ENCODE assay signal across 8 cellular contexts in the genomic region with DNA sequence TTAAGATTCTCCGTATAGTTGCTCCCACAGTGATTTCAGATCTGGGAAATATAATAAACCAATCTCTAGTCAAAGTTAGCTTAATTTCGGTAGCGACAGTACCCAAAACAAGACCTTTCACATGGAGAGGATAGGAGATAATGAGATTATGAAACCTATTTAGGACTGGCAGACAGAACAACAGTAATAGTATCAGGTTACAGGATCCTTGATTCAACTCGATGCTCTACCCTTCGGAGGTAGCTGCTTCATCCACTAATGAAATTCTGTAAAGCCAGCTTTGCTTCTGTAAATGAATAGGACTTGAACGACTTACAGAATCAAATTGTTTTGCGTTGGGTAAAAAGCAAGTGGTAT. TPM values are rescaled to one million over a fixed set of nuclear protein-coding genes. Genes with fewer than 3 reads are reported as not detected.
DNase-seq lines count a peak whose midpoint lies in the region; ATAC-seq and TF ChIP-seq lines count a peak whose summit lies in the region.

No MANE protein-coding gene starts in this region.

- H3K27ac ChIP-seq in breast epithelium (peak overlapping the region; percentile 87 to 99), aorta (ENCODE audit: low read depth in 1 of 2, low read length in 2 of 2) (no peak overlapping the region)

- DNase-seq in NCI-H2107 treated with DMSO at 0.1 percent for 48 hours (lab: John Stamatoyannopoulos, UW; ENCODE audit: unreplicated experiment) (peak; percentile 87), NCI-H2107 (lab: John Stamatoyannopoulos, UW) (no peak), NCI-H82 treated with DMSO at 0.1 percent for 48 hours (lab: John Stamatoyannopoulos, UW; ENCODE audit: unreplicated experiment) (peak; percentile 96), breast epithelium (ENCODE audit: low spot score in 2 of 2) (no peak), memory B cell (ENCODE audit: low spot score in 2 of 2) (no peak), aorta (no peak), NCI-H446 treated with DMSO at 0.1 percent for 48 hours (lab: John Stamatoyannopoulos, UW) (no peak)

- peak overlapping the region; percentile 97 for H3K4me3 Mint-ChIP-seq in memory B cell

- 1% methylated on average over 7 of the region's 7 CpGs for WGBS in aorta, 2 donors

- H3K4me3 ChIP-seq in breast epithelium (peak overlapping the region; percentile 83 to 98 (median 96)), aorta (ENCODE audit: low read length in 2 of 2) (peak overlapping the region; percentile 75 to 90)

- no peaks in the 10 kb centered on the region for H3K27me3 ChIP-seq in breast epithelium
- H3K27me3 ChIP-seq in aorta (ENCODE audit: control insufficient read depth in 1 of 2, insufficient read depth in 2 of 2, low read length in 1 of 2), result no peaks in the 10 kb centered on the region

- peaks cover 0 to 9% of the 10 kb centered on the region in 2 donors for H3K4me1 ChIP-seq in breast epithelium
- H3K4me1 ChIP-seq in aorta (ENCODE audit: control insufficient read depth in 1 of 2, insufficient read depth in 2 of 2, low read length in 2 of 2), result no peaks in the 10 kb centered on the region

- no peaks in the 10 kb centered on the region for H3K9me3 Mint-ChIP-seq in memory B cell

- H3K27me3 Mint-ChIP-seq in memory B cell, result no peaks in the 10 kb centered on the region

- peak overlapping the region; percentile 94 for H3K27ac Mint-ChIP-seq in memory B cell

- H3K9me3 ChIP-seq in breast epithelium, result no peaks in the 10 kb centered on the region
- H3K9me3 ChIP-seq in aorta (ENCODE audit: control insufficient read depth, low read length), result no peaks in the 10 kb centered on the region

- intact Hi-C loops in breast epithelium (cut with DNase I; ENCODE audit: low total_unique reads), result no loop called here
- intact Hi-C loops in aorta (cut with DNase I), result loop anchor here (2.0 to 10.0 kb wide), 4 partner anchors 45 to 230 kb away; partner anchors contain the start of genes RARS2 (in 2 of the 2) and SLC35A1 (in 1 of the 2)

- H3K36me3 Mint-ChIP-seq in memory B cell, result peaks cover 2% of the 10 kb centered on the region

- ATAC-seq in HG02763 (IDR thresholded peaks at IDR 0.05; ENCODE audit: unreplicated experiment), result peak; percentile 10
- no peak for ATAC-seq in memory B cell (ENCODE audit: low read depth)
- ATAC-seq in aorta (ENCODE audit: low FRiP score), result no peak

- no peak for TF ChIP-seq CTCF in breast epithelium (IDR thresholded peaks at IDR 0.05)

- TF ChIP-seq POLR2A in breast epithelium (IDR thresholded peaks at IDR 0.05), result no peak

- peaks cover 18% of the 10 kb centered on the region for H3K4me1 Mint-ChIP-seq in memory B cell

- H3K36me3 ChIP-seq in breast epithelium (no peaks in the 10 kb centered on the region), aorta (ENCODE audit: control insufficient read depth in 1 of 2, insufficient read depth in 2 of 2, low read length in 1 of 2) (no peaks in the 10 kb centered on the region)

RNA-seq across cellular contexts. Expression of gene AKIRIN2, which starts 0.5 kb away (rescaled TPM):
- 10 to 100 TPM; 18.4 to 30.6 (median 22.8) TPM for total RNA-seq in breast epithelium
- total RNA-seq in aorta, result 10 to 100 TPM; 38.5 to 43.5 TPM
- 10 to 100 TPM; 17.8 to 25.1 TPM for polyA plus RNA-seq in aorta

Comparison
In these comparisons a context has a peak if more than half of its experiments do, and no peak if none do; other contexts are left out.
1. DNase-seq: peak in NCI-H2107 treated with DMSO at 0.1 percent for 48 hours (single experiment) and NCI-H82 treated with DMSO at 0.1 percent for 48 hours (single experiment); none in NCI-H2107 (single experiment), breast epithelium (0 of 2), memory B cell (0 of 2), aorta (0 of 2) and NCI-H446 treated with DMSO at 0.1 percent for 48 hours (single experiment).
2. H3K27ac ChIP-seq: peak in breast epithelium (2 of 2); none in aorta (0 of 2).